In the genomic region with DNA sequence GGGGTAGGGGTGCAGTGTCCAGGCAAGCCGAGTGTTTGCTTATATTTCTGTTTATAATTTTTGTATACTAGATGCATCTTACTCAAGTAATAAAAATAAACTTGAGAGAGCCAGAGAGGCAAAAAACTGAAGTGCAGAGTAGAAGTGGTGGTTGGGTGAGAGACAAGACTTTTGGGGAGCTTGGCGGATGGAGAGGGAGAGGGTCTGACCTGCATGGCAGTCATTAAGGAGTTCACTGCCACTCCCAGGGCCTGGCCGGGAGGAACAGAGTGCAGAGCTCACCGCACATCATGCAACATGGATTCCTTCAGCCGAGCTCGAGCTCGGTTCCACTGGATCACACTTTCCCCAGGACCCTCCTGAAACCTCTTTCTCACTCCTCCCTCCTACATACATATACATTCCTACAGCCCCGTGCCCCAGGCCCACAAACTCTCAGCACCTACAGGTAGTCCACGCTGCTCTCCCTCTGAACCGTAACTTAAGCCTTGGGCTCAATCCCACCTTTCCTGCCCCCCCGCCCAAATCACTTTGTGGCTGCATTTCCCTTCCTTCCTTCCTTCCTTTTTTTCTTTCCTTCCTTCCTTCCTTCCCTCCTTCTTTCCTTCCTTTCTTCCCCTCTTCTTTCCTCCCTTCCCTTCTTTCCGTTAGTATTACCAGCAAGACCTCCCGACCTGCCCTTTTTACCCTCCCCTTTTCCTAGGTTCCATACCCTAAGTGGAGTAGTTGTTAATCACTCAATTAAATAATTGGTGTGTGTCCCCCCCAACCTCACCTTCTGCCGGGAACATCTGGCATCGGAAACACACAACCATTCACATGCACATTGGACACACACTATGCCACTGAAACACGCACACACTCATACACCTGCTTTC, we compare ENCODE assay signal across 21 cellular contexts. TPM values are rescaled to one million over a fixed set of nuclear protein-coding genes. Genes with fewer than 3 reads are reported as not detected.
A peak's percentile ranks its signal among the peaks of the same experiment; 100 is the strongest.
DNase-seq lines count a peak whose midpoint lies in the region; TF ChIP-seq lines count a peak whose summit lies in the region.
"Had no signal": no experiment of that assay in that cellular context is flagged by ENCODE, and none has a peak within 500 bp of the region (broad histone marks: within the 10 kb centered on the region; RNA-seq: fewer than 3 reads in every experiment).

No MANE protein-coding gene starts in this region.

- H2BK12ac ChIP-seq in trophoblast cell (ENCODE audit: low read length), result no peak overlapping the region

- no peaks in the 10 kb centered on the region for H3K36me3 ChIP-seq in HUES6 (ENCODE audit: control insufficient read depth, insufficient read depth, low read length)
- H3K36me3 ChIP-seq in trophoblast cell (ENCODE audit: control insufficient read depth in 1 of 2, insufficient read depth in 2 of 2, low read length in 2 of 2), result no peaks in the 10 kb centered on the region
- no peaks in the 10 kb centered on the region for H3K36me3 ChIP-seq in esophagus squamous epithelium
- H3K36me3 ChIP-seq: adrenal gland had no signal

- H3K27ac ChIP-seq in HUES6 (ENCODE audit: low read depth, low read length) (no peak overlapping the region), trophoblast cell (ENCODE audit: low read depth, low read length) (no peak overlapping the region), esophagus squamous epithelium (no peak overlapping the region)
- H3K27ac ChIP-seq: adrenal gland had no signal

- no peak overlapping the region for H2AFZ ChIP-seq in trophoblast cell (ENCODE audit: insufficient read depth, low read length, poor library complexity)

- H3K18ac ChIP-seq in trophoblast cell (ENCODE audit: low read length), result no peak overlapping the region

- H3K4me2 ChIP-seq in trophoblast cell (ENCODE audit: low read length), result no peak overlapping the region

- TF ChIP-seq POLR2A in esophagus squamous epithelium (IDR thresholded peaks at IDR 0.05), result no peak

- DNase-seq in NCI-H2171 treated with DMSO at 0.1 percent for 48 hours (lab: John Stamatoyannopoulos, UW) (peak; percentile 19), NCI-H2171 (lab: John Stamatoyannopoulos, UW) (no peak), endothelial cell (ENCODE audit: low spot score) (no peak), trophoblast cell (no peak), esophagus squamous epithelium (lab: John Stamatoyannopoulos, UW) (no peak), cerebellum (ENCODE audit: low spot score) (no peak), GM19238 (ENCODE audit: insufficient read length, low spot score) (no peak)
- DNase-seq: 8988T; activated T-cell treated with anti-CD3 and anti-CD28 coated beads, Interleukin-2, amount 50 U/mL, for 4 hours; adrenal gland; CD4-positive, alpha-beta memory T cell; effector memory CD8-positive, alpha-beta T cell; GDM1; left cardiac atrium; NCI-H1694 treated with DMSO at 0.1 percent for 48 hours; substantia nigra; T-helper 17 cell had no signal

- no peak overlapping the region for H2AK5ac ChIP-seq in trophoblast cell (ENCODE audit: low read length)

- no peak overlapping the region for H4K8ac ChIP-seq in trophoblast cell (ENCODE audit: low read depth, low read length)

- H3K4me3 Mint-ChIP-seq in endothelial cell (ENCODE audit: unreplicated experiment), result peak overlapping the region; percentile 56
- H3K4me3 Mint-ChIP-seq: memory B cell, T-helper 17 cell had no signal

- H3K14ac ChIP-seq in trophoblast cell (ENCODE audit: low read length), result no peak overlapping the region

- no peaks in the 10 kb centered on the region for H3K79me1 ChIP-seq in trophoblast cell (ENCODE audit: low read length)

- H3K9me3 Mint-ChIP-seq in endothelial cell (ENCODE audit: unreplicated experiment), result no peaks in the 10 kb centered on the region
- H3K9me3 Mint-ChIP-seq: activated T-cell treated with anti-CD3 and anti-CD28 coated beads, Interleukin-2, amount 50 U/mL, for 4 hours; CD4-positive, alpha-beta memory T cell; effector memory CD8-positive, alpha-beta T cell; memory B cell had no signal

- peak overlapping the region; percentile 28 for H3K27ac Mint-ChIP-seq in endothelial cell (ENCODE audit: unreplicated experiment)
- H3K27ac Mint-ChIP-seq: activated CD4-positive, alpha-beta T cell treated with anti-CD3 and anti-CD28 coated beads for 36 hours; CD4-positive, alpha-beta memory T cell; effector memory CD8-positive, alpha-beta T cell; memory B cell; T-helper 17 cell had no signal

- H2BK5ac ChIP-seq in trophoblast cell (ENCODE audit: low read depth, low read length, poor library complexity), result no peak overlapping the region

- peaks cover 8% of the 10 kb centered on the region for H3K36me3 Mint-ChIP-seq in endothelial cell (ENCODE audit: low read depth, unreplicated experiment)
- H3K36me3 Mint-ChIP-seq: CD4-positive, alpha-beta memory T cell; memory B cell had no signal

- H3K23ac ChIP-seq in trophoblast cell (ENCODE audit: low read length), result no peak overlapping the region

- intact Hi-C loops in esophagus squamous epithelium (cut with DNase I), result no loop called here

- no peak overlapping the region for H2BK120ac ChIP-seq in trophoblast cell (ENCODE audit: insufficient read depth, low read length, poor library complexity)

- TF ChIP-seq CTCF in endothelial cell (IDR thresholded peaks at IDR 0.05; ENCODE audit: unreplicated experiment) (no peak), esophagus squamous epithelium (IDR thresholded peaks at IDR 0.05) (no peak)

- H3K9me3 ChIP-seq in HUES6 (ENCODE audit: control insufficient read depth, insufficient read depth, low read depth, low read length) (no peaks in the 10 kb centered on the region), trophoblast cell (ENCODE audit: insufficient read depth, low read depth, low read length) (peaks cover 10% of the 10 kb centered on the region), esophagus squamous epithelium (no peaks in the 10 kb centered on the region)
- H3K9me3 ChIP-seq: adrenal gland had no signal

- H3K9ac ChIP-seq in HUES6 (ENCODE audit: low read length), result no peak overlapping the region
- no peak overlapping the region for H3K9ac ChIP-seq in trophoblast cell (ENCODE audit: low read length)

- H3K4me3 ChIP-seq in HUES6 (ENCODE audit: low read depth, low read length) (peak overlapping the region; percentile 11; the same call in 1 of the 2 replicates), trophoblast cell (ENCODE audit: low read depth, low read length) (peak overlapping the region; percentile 31), esophagus squamous epithelium (no peak overlapping the region)

- peaks cover 100% of the 10 kb centered on the region for H3K27me3 ChIP-seq in HUES6 (ENCODE audit: control insufficient read depth, insufficient read depth, low read length)
- H3K27me3 ChIP-seq in trophoblast cell (ENCODE audit: insufficient read depth, low read length), result peaks cover 95% of the 10 kb centered on the region
- H3K27me3 ChIP-seq in esophagus squamous epithelium, result peaks cover 0 to 100% (median 28%) of the 10 kb centered on the region in 4 donors

- H3K27me3 Mint-ChIP-seq in endothelial cell (ENCODE audit: unreplicated experiment), result peaks cover 65% of the 10 kb centered on the region

- H4K91ac ChIP-seq in trophoblast cell (ENCODE audit: low read depth, low read length), result no peak overlapping the region

- H4K12ac ChIP-seq in trophoblast cell (ENCODE audit: low read depth, low read length), result no peak overlapping the region

- no peak overlapping the region for H3K4ac ChIP-seq in trophoblast cell (ENCODE audit: low read depth, low read length)

- no peaks in the 10 kb centered on the region for H3K79me2 ChIP-seq in trophoblast cell (ENCODE audit: control insufficient read depth, insufficient read depth, low read length, poor library complexity)

- H3K4me1 ChIP-seq in HUES6 (ENCODE audit: control insufficient read depth, insufficient read depth, low read length) (peaks cover 35% of the 10 kb centered on the region), trophoblast cell (ENCODE audit: control insufficient read depth in 1 of 2, insufficient read depth in 2 of 2, low read length in 2 of 2) (peaks cover 11 to 12% of the 10 kb centered on the region in 2 experiments), esophagus squamous epithelium (peaks cover 22 to 45% (median 26%) of the 10 kb centered on the region in 3 donors)

- peaks cover 50% of the 10 kb centered on the region for H3K4me1 Mint-ChIP-seq in endothelial cell (ENCODE audit: unreplicated experiment)

- no CpG with 5 or more reads among the region's 16 CpGs for WGBS in trophoblast cell (ENCODE audit: extremely low coverage, insufficient coverage, insufficient read length)
- WGBS in esophagus squamous epithelium, 2 donors, result 29 to 46% methylated on average over 16 of the region's 16 CpGs

RNA-seq across cellular contexts. Expression of a gene that starts 1.8 kb away (rescaled TPM):
- total RNA-seq in endothelial cell (ENCODE audit: unreplicated experiment), result 2.2 TPM
- polyA plus RNA-seq in trophoblast cell (2013), result 0.04 TPM in 1 of 2 replicates, not detected in the other
- 1 to 10 TPM in 1 of 4 donors, under 1 TPM in 3; 0.27 to 1.2 (median 0.56) TPM for total RNA-seq in esophagus squamous epithelium
- total RNA-seq in cerebellum, result 0.82 TPM
- total RNA-seq: activated CD4-positive, alpha-beta T cell treated with anti-CD3 and anti-CD28 coated beads for 36 hours; CD4-positive, alpha-beta memory T cell; T-helper 17 cell; urinary bladder had no signal
- polyA plus RNA-seq: CD4-positive, alpha-beta memory T cell had no signal

RNA-seq across cellular contexts. Expression of a gene that starts 37.1 kb away (rescaled TPM):
- not detected for total RNA-seq in endothelial cell (ENCODE audit: unreplicated experiment)
- 0.86 and 1.00 TPM in 2 replicates for polyA plus RNA-seq in trophoblast cell (2013)
- 1 to 10 TPM in 1 of 4 donors, under 1 TPM in 1, not detected in 2; 0.97 to 1.2 TPM for total RNA-seq in esophagus squamous epithelium
- total RNA-seq in cerebellum, result not detected
- total RNA-seq: activated CD4-positive, alpha-beta T cell treated with anti-CD3 and anti-CD28 coated beads for 36 hours; activated T-cell treated with anti-CD3 and anti-CD28 coated beads, Interleukin-2, amount 50 U/mL, for 4 hours; CD4-positive, alpha-beta memory T cell; T-helper 17 cell had no signal
- polyA plus RNA-seq: CD4-positive, alpha-beta memory T cell had no signal

Comparison
In these comparisons a context has a peak if more than half of its experiments do, and no peak if none do; other contexts are left out.
1. H3K4me3 ChIP-seq: peak in HUES6 (single experiment) and trophoblast cell (single experiment); none in esophagus squamous epithelium (0 of 4).